In the genomic region with DNA sequence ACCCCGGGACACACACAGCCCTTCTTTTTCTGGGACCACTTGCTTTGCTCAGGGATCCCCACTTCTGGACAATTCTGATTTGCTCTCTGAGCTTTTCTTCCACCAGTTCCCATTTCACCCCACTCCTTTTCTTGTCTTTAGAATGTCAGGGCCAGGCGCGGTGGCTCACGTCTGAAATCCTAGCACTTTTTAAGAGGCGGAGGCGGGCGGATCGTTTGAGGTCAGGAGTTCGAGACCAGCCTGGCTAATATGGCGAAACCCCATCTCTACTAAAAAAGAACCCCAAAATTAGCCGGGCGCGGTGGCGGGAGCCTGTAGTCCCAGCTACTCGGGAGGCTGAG, we compare ENCODE assay signal across 8 cellular contexts. TPM values are rescaled to one million over a fixed set of nuclear protein-coding genes. Genes with fewer than 3 reads are reported as not detected.
DNase-seq lines count a peak whose midpoint lies in the region; ATAC-seq and TF ChIP-seq lines count a peak whose summit lies in the region.

No MANE protein-coding gene starts in this region.

- no peak for TF ChIP-seq CTCF in fibroblast of the aortic adventitia (IDR thresholded peaks at IDR 0.05; ENCODE audit: insufficient read depth, low read length)
- TF ChIP-seq CTCF in psoas muscle (IDR thresholded peaks at IDR 0.05): no peak

- H3K36me3 ChIP-seq in psoas muscle (ENCODE audit: insufficient read depth in 1 of 2, low read depth in 1 of 2): no peaks in the 10 kb centered on the region

- H3K4me1 ChIP-seq in psoas muscle: peaks cover 38% of the 10 kb centered on the region

- DNase-seq in NOMO-1 treated with dmso at 0.1 percent for 144 hours (lab: John Stamatoyannopoulos, UW; ENCODE audit: unreplicated experiment) (peak; percentile 33), NOMO-1 treated with DMSO at 0.1 percent for 48 hours (lab: John Stamatoyannopoulos, UW; ENCODE audit: unreplicated experiment) (no peak), fibroblast of the aortic adventitia (ENCODE audit: low read depth) (no peak), psoas muscle (peak in 1 of 2 donors; percentile 59), COLO829 (ENCODE audit: low spot score) (no peak), GOT3 (lab: John Stamatoyannopoulos, UW) (no peak), posterior vena cava (ENCODE audit: low spot score) (no peak)
- DNase-seq in activated CD4-positive, alpha-beta T cell treated with anti-CD3 and anti-CD28 coated beads for 48 hours: peak; percentile 53

- H3K27ac ChIP-seq in psoas muscle: peak overlapping the region; percentile 98

- ATAC-seq in psoas muscle: peak; percentile 3 to 28 (median 9)

- WGBS in psoas muscle, 3 donors: 0 to 1% (median 1%) methylated on average over 15 of the region's 15 CpGs

- no peaks in the 10 kb centered on the region for H3K9me3 ChIP-seq in psoas muscle

- no peaks in the 10 kb centered on the region for H3K27me3 ChIP-seq in psoas muscle (ENCODE audit: insufficient read depth in 3 of 3, low read length in 2 of 3)

- H3K4me3 ChIP-seq in fibroblast of the aortic adventitia (ENCODE audit: low read depth, low read length) (peak overlapping the region; percentile 88), psoas muscle (peak overlapping the region; percentile 91)

- intact Hi-C loops in psoas muscle (cut with DNase I) (loop anchor here (2.0 kb wide), 2 partner anchors 79 to 81 kb away; no protein-coding TSS in a partner anchor), posterior vena cava (cut with DNase I) (loop anchor here in 1 of 2 donors (10.0 kb wide), 1 partner anchor 61 kb away; no protein-coding TSS in a partner anchor)

RNA-seq across cellular contexts. Expression of gene USP13, which starts 0.9 kb away (rescaled TPM):
- 14.4 and 36.8 TPM in 2 replicates for total RNA-seq in fibroblast of the aortic adventitia (ENCODE audit: low replicate concordance)
- 100 to 1,000 TPM; 175 to 324 (median 269) TPM for total RNA-seq in psoas muscle
- polyA plus RNA-seq in psoas muscle: 10 to 100 TPM; 16.1 to 96.0 (median 86.2) TPM
- total RNA-seq in posterior vena cava: 10 to 100 TPM; 12.1 to 13.6 TPM

RNA-seq across cellular contexts. Expression of gene NDUFB5, which starts 49.2 kb away (rescaled TPM):
- total RNA-seq in fibroblast of the aortic adventitia (ENCODE audit: low replicate concordance) (135 and 148 TPM in 2 replicates), psoas muscle (100 to 1,000 TPM; 161 to 233 (median 206) TPM), posterior vena cava (10 to 100 TPM; 54.6 to 82.9 TPM)
- polyA plus RNA-seq in psoas muscle: 100 to 1,000 TPM; 147 to 261 (median 181) TPM

RNA-seq across cellular contexts. Expression of gene MRPL47, which starts 49.3 kb away (rescaled TPM):
- total RNA-seq in fibroblast of the aortic adventitia (ENCODE audit: low replicate concordance) (40.6 and 43.7 TPM in 2 replicates), psoas muscle (10 to 100 TPM; 29.4 to 62.6 (median 38.8) TPM), posterior vena cava (10 to 100 TPM; 29.0 to 33.7 TPM)
- polyA plus RNA-seq in psoas muscle: 100 to 1,000 TPM in 1 of 3 donors, 10 to 100 TPM in 2; 63.2 to 108 (median 87.5) TPM

Comparison
In these comparisons a context has a peak if more than half of its experiments do, and no peak if none do; other contexts are left out.
1. DNase-seq: peak in NOMO-1 treated with dmso at 0.1 percent for 144 hours (single experiment) and activated CD4-positive, alpha-beta T cell treated with anti-CD3 and anti-CD28 coated beads for 48 hours (single experiment); none in NOMO-1 treated with DMSO at 0.1 percent for 48 hours (single experiment), fibroblast of the aortic adventitia (single experiment), COLO829 (single experiment), GOT3 (single experiment) and posterior vena cava (single experiment).